ENCODE assay signal across 28 cellular contexts in the genomic region with DNA sequence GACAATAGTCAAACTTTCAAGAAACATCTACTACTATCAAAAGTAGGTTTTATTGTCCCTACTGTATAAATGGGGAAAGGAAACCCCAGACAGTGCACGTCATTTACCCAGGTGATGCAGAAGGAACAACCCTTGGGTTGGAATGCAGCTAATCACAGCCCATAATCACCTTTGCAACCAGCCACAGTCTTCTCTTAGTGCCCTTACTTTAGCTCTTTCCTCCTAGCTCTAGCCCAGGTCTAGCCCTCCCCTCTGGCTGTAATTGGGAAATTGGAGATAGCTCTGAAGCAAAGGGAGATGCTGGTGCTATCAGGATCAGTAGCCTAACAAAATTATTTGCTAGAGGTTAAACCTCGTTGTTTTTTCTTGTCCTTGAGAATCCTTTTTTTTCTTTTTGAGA.
"Had no signal": no experiment of that assay in that cellular context is flagged by ENCODE, and none has a peak within 500 bp of the region (broad histone marks: within the 10 kb centered on the region; RNA-seq: fewer than 3 reads in every experiment).

No MANE protein-coding gene starts in this region.

- H3K27ac ChIP-seq: dorsolateral prefrontal cortex, epithelial cell of prostate, gastrocnemius medialis, hepatocyte, parathyroid adenoma, stomach, thyroid gland had no signal

- H3K36me3 ChIP-seq: gastrocnemius medialis, stomach, thyroid gland had no signal

- H3K4me3 ChIP-seq: dorsolateral prefrontal cortex, gastrocnemius medialis, hepatocyte, lung, mucosa of descending colon, stomach, thyroid gland had no signal

- H3K27ac Mint-ChIP-seq: immature natural killer cell; memory B cell; mesothelial cell of epicardium; naive B cell; natural killer cell treated with Interleukin-12 subunit alpha and Interleukin-12 subunit beta and Interleukin-15 and Interleukin-18, amount 100 ng/mL, for 72 hours; progenitor cell of endocrine pancreas; stimulated activated effector memory CD8-positive, alpha-beta T cell treated with anti-CD3 and anti-CD28 coated beads, Interleukin-12 subunit alpha, Interleukin-12 subunit beta, amount 100 ng/mL, for 72 hours; type B pancreatic cell had no signal

- H3K27me3 ChIP-seq: dorsolateral prefrontal cortex, gastrocnemius medialis, hepatocyte, stomach, thyroid gland had no signal

- H3K36me3 Mint-ChIP-seq: immature natural killer cell; memory B cell; mesothelial cell of epicardium; naive B cell; natural killer cell treated with Interleukin-12 subunit alpha and Interleukin-12 subunit beta and Interleukin-15 and Interleukin-18, amount 100 ng/mL, for 72 hours; stimulated activated effector memory CD8-positive, alpha-beta T cell treated with anti-CD3 and anti-CD28 coated beads, Interleukin-12 subunit alpha, Interleukin-12 subunit beta, amount 100 ng/mL, for 72 hours; type B pancreatic cell had no signal

- H3K79me2 ChIP-seq: hepatocyte, parathyroid adenoma had no signal

- H3K4me1 Mint-ChIP-seq: immature natural killer cell; memory B cell; mesothelial cell of epicardium; naive B cell; neural crest cell; stimulated activated effector memory CD8-positive, alpha-beta T cell treated with anti-CD3 and anti-CD28 coated beads, Interleukin-12 subunit alpha, Interleukin-12 subunit beta, amount 100 ng/mL, for 72 hours had no signal

- H3K9ac ChIP-seq: parathyroid adenoma had no signal

- H3K4me1 ChIP-seq: parathyroid adenoma, stomach, thyroid gland had no signal

- DNase-seq: dorsolateral prefrontal cortex; effector CD4-positive, alpha-beta T cell; foreskin fibroblast; gastrocnemius medialis; head of caudate nucleus; immature natural killer cell; kidney; mucosa of descending colon; naive B cell; stimulated activated CD4-positive, alpha-beta T cell treated with anti-CD3 and anti-CD28 coated beads, Interleukin-2, amount 100 ng/mL, for 24 hours; stimulated activated CD4-positive, alpha-beta T cell treated with anti-CD3 and anti-CD28 coated beads, Interleukin-4, amount 100 ng/mL, for 24 hours; stimulated activated naive CD4-positive, alpha-beta T cell treated with Interleukin-2 at 50 U/mL for 16 hours; stomach; thyroid gland had no signal

- H3K27me3 Mint-ChIP-seq: progenitor cell of endocrine pancreas, type B pancreatic cell had no signal

- H3K4me2 ChIP-seq: hepatocyte had no signal

- H2AFZ ChIP-seq: hepatocyte, parathyroid adenoma had no signal

- H3K4me3 Mint-ChIP-seq: immature natural killer cell; memory B cell; mesothelial cell of epicardium; naive B cell; natural killer cell treated with Interleukin-12 subunit alpha and Interleukin-12 subunit beta and Interleukin-15 and Interleukin-18, amount 100 ng/mL, for 72 hours; neural crest cell; stimulated activated effector memory CD8-positive, alpha-beta T cell treated with anti-CD3 and anti-CD28 coated beads, Interleukin-12 subunit alpha, Interleukin-12 subunit beta, amount 100 ng/mL, for 72 hours; type B pancreatic cell had no signal

- H3K9me3 Mint-ChIP-seq: immature natural killer cell; natural killer cell treated with Interleukin-12 subunit alpha and Interleukin-12 subunit beta and Interleukin-15 and Interleukin-18, amount 100 ng/mL, for 72 hours; stimulated activated effector memory CD8-positive, alpha-beta T cell treated with anti-CD3 and anti-CD28 coated beads, Interleukin-12 subunit alpha, Interleukin-12 subunit beta, amount 100 ng/mL, for 72 hours; type B pancreatic cell had no signal

- H3K9me3 ChIP-seq: gastrocnemius medialis, mucosa of descending colon, thyroid gland had no signal

- ATAC-seq: esophagus mucosa; left lobe of liver; mucosa of descending colon; natural killer cell treated with Interleukin-12 subunit alpha and Interleukin-12 subunit beta and Interleukin-15 and Interleukin-18, amount 100 ng/mL, for 72 hours; sciatic nerve; stimulated activated effector memory CD8-positive, alpha-beta T cell treated with anti-CD3 and anti-CD28 coated beads, Interleukin-12 subunit alpha, Interleukin-12 subunit beta, amount 100 ng/mL, for 72 hours had no signal
